ENCODE assay signal across 1 cellular context in genomic region chr3:106423321-106424225, GRCh38.
TF ChIP-seq lines count a peak whose summit lies in the region.

No MANE protein-coding gene starts in this region.

TF ChIP-seq in GM12878, 131 proteins besides CTCF, POLR2A, EP300 and RAD21 (continued from another document and continues in another):
- TF ChIP-seq ZNF592 (IDR thresholded peaks at IDR 0.05) (no peak), BHLHE40 (IDR thresholded peaks at IDR 0.05; ENCODE audit: borderline replicate concordance in 1 of 2, low read depth in 2 of 2, low read length in 1 of 2) (no peak), CHD4 (IDR thresholded peaks at IDR 0.05) (no peak), RCOR1 (conservative IDR thresholded peaks at IDR 0.05; ENCODE audit: low read depth, low read length) (no peak), IKZF2 (IDR thresholded peaks at IDR 0.05) (peak in 1 of 2 experiments; percentile 15; a peak in 1 of 4 replicates), NBN (IDR thresholded peaks at IDR 0.05) (no peak), PAX8 (IDR thresholded peaks at IDR 0.05) (no peak), RFX5 (IDR thresholded peaks at IDR 0.05; ENCODE audit: low read depth, low read length) (no peak), HDAC2 (IDR thresholded peaks at IDR 0.05) (no peak), ATF2 (IDR thresholded peaks at IDR 0.05; ENCODE audit: low read length) (peak; percentile 60; the same call in 1 of the 2 replicates), PKNOX1 (IDR thresholded peaks at IDR 0.05) (no peak), PBX3 (IDR thresholded peaks at IDR 0.05; ENCODE audit: insufficient replicate concordance, low read depth, low read length) (no peak), SIX5 (IDR thresholded peaks at IDR 0.05; ENCODE audit: low read depth, low read length, severe bottlenecking) (no peak), SUZ12 (IDR thresholded peaks at IDR 0.05; ENCODE audit: unreplicated experiment) (no peak), USF2 (IDR thresholded peaks at IDR 0.05; ENCODE audit: borderline replicate concordance, low read depth, low read length) (no peak), YY1 (IDR thresholded peaks at IDR 0.05; ENCODE audit: low read depth, low read length) (no peak), NR2C1 (IDR thresholded peaks at IDR 0.05) (no peak), NRF1 (conservative IDR thresholded peaks at IDR 0.05; ENCODE audit: low read depth, low read length) (no peak), ZBTB33 (IDR thresholded peaks at IDR 0.05) (no peak), ZNF24 (IDR thresholded peaks at IDR 0.05) (no peak), TCF3 (IDR thresholded peaks at IDR 0.05; ENCODE audit: borderline replicate concordance, insufficient read depth, low read depth, low read length) (no peak), CHD2 (IDR thresholded peaks at IDR 0.05; ENCODE audit: borderline replicate concordance, low read depth, low read length) (no peak), TCF7 (IDR thresholded peaks at IDR 0.05; ENCODE audit: borderline replicate concordance) (peak; percentile 28; the same call in 1 of the 2 replicates), ZNF687 (IDR thresholded peaks at IDR 0.05) (no peak), TCF12 (IDR thresholded peaks at IDR 0.05; ENCODE audit: low read depth, low read length) (no peak), MYC (IDR thresholded peaks at IDR 0.05; ENCODE audit: insufficient read depth, insufficient read length, insufficient replicate concordance, low read length, severe bottlenecking) (no peak), IRF5 (IDR thresholded peaks at IDR 0.05; ENCODE audit: borderline replicate concordance) (no peak), GABPA (IDR thresholded peaks at IDR 0.05; ENCODE audit: low read depth) (no peak), NR2C2 (IDR thresholded peaks at IDR 0.05; ENCODE audit: borderline replicate concordance, control insufficient read depth, insufficient read length, low read depth) (no peak), WRNIP1 (IDR thresholded peaks at IDR 0.05; ENCODE audit: borderline replicate concordance, low read depth, low read length) (no peak), ELK1 (IDR thresholded peaks at IDR 0.05; ENCODE audit: low read depth, low read length) (no peak), TAF1 (IDR thresholded peaks at IDR 0.05; ENCODE audit: borderline replicate concordance, low read depth, low read length) (no peak), HDAC6 (IDR thresholded peaks at IDR 0.05; ENCODE audit: unreplicated experiment) (no peak), FOXK2 (IDR thresholded peaks at IDR 0.05) (no peak), KDM1A (IDR thresholded peaks at IDR 0.05; ENCODE audit: borderline replicate concordance) (no peak), RUNX3 (IDR thresholded peaks at IDR 0.05; ENCODE audit: low read length) (peak; percentile 59), CBX3 (IDR thresholded peaks at IDR 0.05; ENCODE audit: borderline replicate concordance, low read depth) (no peak), JUND (IDR thresholded peaks at IDR 0.05; ENCODE audit: low read depth, low read length) (no peak), CREB1 (IDR thresholded peaks at IDR 0.05; ENCODE audit: low read depth) (no peak; the same call in 1 of the 2 replicates), CEBPB (IDR thresholded peaks at IDR 0.05; ENCODE audit: borderline replicate concordance in 1 of 2, low read depth in 2 of 2, low read length in 2 of 2) (no peak), EGR1 (IDR thresholded peaks at IDR 0.05; ENCODE audit: borderline replicate concordance in 1 of 2, low read depth in 2 of 2, low read length in 2 of 2) (0 out of 3 replicates have a peak, but pooled peaks of 1 of the 2 experiments have one; percentile 31), BCL3 (IDR thresholded peaks at IDR 0.05; ENCODE audit: borderline replicate concordance, insufficient read depth, low read depth, low read length, poor library complexity, severe bottlenecking) (peak; percentile 10)
